ENCODE assay signal across 10 cellular contexts in the genomic region with DNA sequence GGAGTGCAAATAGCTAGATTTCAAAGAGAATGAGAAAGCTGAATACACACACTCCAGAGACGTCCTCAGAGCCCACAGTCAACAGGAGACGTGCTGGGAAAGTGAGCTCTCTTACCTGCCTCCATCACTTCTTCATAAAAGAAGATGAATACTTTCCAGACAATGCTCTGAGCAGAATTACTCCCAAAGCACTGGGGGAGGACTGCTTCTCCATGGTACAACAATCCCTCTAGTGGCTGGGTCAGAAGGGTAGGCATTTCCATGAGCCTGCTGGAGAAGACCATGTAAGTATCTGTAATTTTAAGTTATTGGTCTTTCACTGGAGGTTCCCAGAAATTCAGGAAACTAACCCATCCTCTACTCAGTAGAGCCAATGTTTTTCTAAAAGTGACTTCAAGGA.
DNase-seq lines count a peak whose midpoint lies in the region; ATAC-seq, FAIRE-seq and TF ChIP-seq lines count a peak whose summit lies in the region.
"Had no signal": no experiment of that assay in that cellular context is flagged by ENCODE, and none has a peak within 500 bp of the region (broad histone marks: within the 10 kb centered on the region; RNA-seq: fewer than 3 reads in every experiment).

No MANE protein-coding gene starts in this region.

- no peaks in the 10 kb centered on the region for H3K36me3 Mint-ChIP-seq in endothelial cell (ENCODE audit: low read depth, unreplicated experiment)
- no peaks in the 10 kb centered on the region for H3K36me3 Mint-ChIP-seq in neural progenitor cell
- H3K36me3 Mint-ChIP-seq in immature natural killer cell, result no peaks in the 10 kb centered on the region

- no peak for TF ChIP-seq CTCF in endothelial cell (IDR thresholded peaks at IDR 0.05; ENCODE audit: unreplicated experiment)
- peak; percentile 53 for TF ChIP-seq CTCF in neural progenitor cell (IDR thresholded peaks at IDR 0.05)

- H3K9ac ChIP-seq in GM23248 (no peak overlapping the region), neural progenitor cell (no peak overlapping the region)

- H3K27me3 ChIP-seq in GM23248 (replicated peaks; ENCODE audit: insufficient read depth) (no peaks in the 10 kb centered on the region), neural progenitor cell (no peaks in the 10 kb centered on the region)
- H3K27me3 ChIP-seq: sigmoid colon had no signal

- no peaks in the 10 kb centered on the region for H3K9me2 ChIP-seq in GM23248 (ENCODE audit: insufficient read depth)

- H3K27me3 Mint-ChIP-seq in endothelial cell (ENCODE audit: unreplicated experiment) (no peaks in the 10 kb centered on the region), neural progenitor cell (ENCODE audit: insufficient read depth, low read depth) (no peaks in the 10 kb centered on the region), immature natural killer cell (ENCODE audit: low read depth in 3 of 3) (peaks cover 0 to 4% (median 2%) of the 10 kb centered on the region in 3 donors)

- no peak overlapping the region for H2AFZ ChIP-seq in GM23248
- peak overlapping the region; percentile 85 for H2AFZ ChIP-seq in neural progenitor cell (replicated peaks)

- H4K20me1 ChIP-seq in GM23248 (ENCODE audit: insufficient read depth) (no peaks in the 10 kb centered on the region), neural progenitor cell (ENCODE audit: low read depth) (no peaks in the 10 kb centered on the region)

- H3K79me2 ChIP-seq in GM23248 (ENCODE audit: insufficient read depth) (no peaks in the 10 kb centered on the region), neural progenitor cell (ENCODE audit: low read depth) (no peaks in the 10 kb centered on the region)

- no peaks in the 10 kb centered on the region for H3K9me3 Mint-ChIP-seq in endothelial cell (ENCODE audit: unreplicated experiment)
- H3K9me3 Mint-ChIP-seq in neural progenitor cell, result peaks cover 8% of the 10 kb centered on the region
- peaks cover 0 to 8% (median under 1%) of the 10 kb centered on the region in 6 donors for H3K9me3 Mint-ChIP-seq in immature natural killer cell

- FAIRE-seq in GM19239 (lab: Jason Lieb, UNC), result no peak
- FAIRE-seq: GM18507 had no signal

- H3K27ac Mint-ChIP-seq in endothelial cell (ENCODE audit: unreplicated experiment), result no peak overlapping the region
- no peak overlapping the region for H3K27ac Mint-ChIP-seq in neural progenitor cell
- no peak overlapping the region for H3K27ac Mint-ChIP-seq in immature natural killer cell

- H3K27ac ChIP-seq in GM23248, result no peak overlapping the region
- H3K27ac ChIP-seq in neural progenitor cell, result no peak overlapping the region
- H3K27ac ChIP-seq: sigmoid colon had no signal

- in situ Hi-C loops in GM23248 (cut with MboI), result no loop called here

- ATAC-seq in HG02973 (IDR thresholded peaks at IDR 0.05; ENCODE audit: unreplicated experiment) (no peak), GM21526 (IDR thresholded peaks at IDR 0.05; ENCODE audit: low FRiP score, unreplicated experiment) (no peak)

- H3F3A ChIP-seq in GM23248 (ENCODE audit: insufficient read depth), result no peaks in the 10 kb centered on the region
- H3F3A ChIP-seq in neural progenitor cell (ENCODE audit: low read depth), result no peaks in the 10 kb centered on the region

- H3K4me2 ChIP-seq in GM23248 (ENCODE audit: unreplicated experiment) (no peak overlapping the region), neural progenitor cell (no peak overlapping the region)

- H3K4me1 ChIP-seq in GM23248 (ENCODE audit: insufficient read depth), result no peaks in the 10 kb centered on the region
- peaks cover 4% of the 10 kb centered on the region for H3K4me1 ChIP-seq in neural progenitor cell
- H3K4me1 ChIP-seq: sigmoid colon had no signal

- H3K4me3 ChIP-seq in GM23248 (no peak overlapping the region), neural progenitor cell (no peak overlapping the region)
- H3K4me3 ChIP-seq: sigmoid colon had no signal

- H3K9me3 ChIP-seq in GM23248 (ENCODE audit: low read depth) (no peaks in the 10 kb centered on the region), neural progenitor cell (ENCODE audit: low read depth) (no peaks in the 10 kb centered on the region)

- H3K4me1 Mint-ChIP-seq in endothelial cell (ENCODE audit: unreplicated experiment), result no peaks in the 10 kb centered on the region
- H3K4me1 Mint-ChIP-seq in neural progenitor cell, result no peaks in the 10 kb centered on the region
- H3K4me1 Mint-ChIP-seq in immature natural killer cell, result no peaks in the 10 kb centered on the region

- H3K36me3 ChIP-seq in GM23248 (ENCODE audit: low read depth), result no peaks in the 10 kb centered on the region
- no peaks in the 10 kb centered on the region for H3K36me3 ChIP-seq in neural progenitor cell
- H3K36me3 ChIP-seq: sigmoid colon had no signal

- WGBS in GM23248 (ENCODE audit: low coverage in 1 of 2, low lambda C conversion rate in 2 of 2, missing lambda C conversion rate in 2 of 2), 2 experiments, result 61 to 70% methylated on average over 2 of the region's 2 CpGs

- no peak overlapping the region for H3K4me3 Mint-ChIP-seq in endothelial cell (ENCODE audit: unreplicated experiment)
- H3K4me3 Mint-ChIP-seq in neural progenitor cell, result no peak overlapping the region
- no peak overlapping the region for H3K4me3 Mint-ChIP-seq in immature natural killer cell

- peak; percentile 70 for DNase-seq in GM23248
- peak; percentile 46 for DNase-seq in NCI-H345 treated with DMSO at 0.1 percent for 48 hours (lab: John Stamatoyannopoulos, UW; ENCODE audit: unreplicated experiment)
- DNase-seq in endothelial cell (ENCODE audit: low spot score), result peak; percentile 14
- DNase-seq in neural progenitor cell (ENCODE audit: low spot score), result peak; percentile 55
- no peak for DNase-seq in GM19239 (ENCODE audit: insufficient read length, low spot score)
- DNase-seq in immature natural killer cell, result no peak
- DNase-seq: sigmoid colon had no signal

Comparison
In these comparisons a context has a peak if more than half of its experiments do, and no peak if none do; other contexts are left out.
1. DNase-seq: peak in GM23248 (single experiment), NCI-H345 treated with DMSO at 0.1 percent for 48 hours (single experiment), endothelial cell (single experiment) and neural progenitor cell (single experiment); none in GM19239 (single experiment) and immature natural killer cell (0 of 3).